ENCODE assay signal across 11 cellular contexts in the genomic region with DNA sequence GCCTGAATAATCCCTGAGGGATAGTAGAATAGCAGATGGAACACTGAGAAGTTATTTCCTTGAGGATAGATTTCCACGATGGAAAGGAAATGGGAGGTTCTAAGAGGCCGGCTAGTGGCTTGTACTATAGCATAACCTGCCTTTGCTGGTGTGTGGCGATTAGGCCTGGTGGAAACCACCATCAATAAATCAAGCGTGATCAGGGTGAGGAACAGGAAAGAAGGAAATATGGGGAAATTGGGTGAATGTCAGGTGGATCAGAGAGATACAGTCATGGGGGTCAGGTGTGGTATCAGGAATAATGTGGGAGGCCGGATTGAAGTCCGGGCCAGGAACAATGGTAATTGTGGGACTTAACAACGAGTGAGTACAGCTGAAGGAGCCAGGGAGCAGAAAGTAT. TPM values are rescaled to one million over a fixed set of nuclear protein-coding genes. Genes with fewer than 3 reads are reported as not detected.
"Had no signal": no experiment of that assay in that cellular context is flagged by ENCODE, and none has a peak within 500 bp of the region (broad histone marks: within the 10 kb centered on the region; RNA-seq: fewer than 3 reads in every experiment).

No MANE protein-coding gene starts in this region.

RNA-seq across cellular contexts. Expression of gene TREH, which starts 39.1 kb away (rescaled TPM):
- total RNA-seq: activated B cell treated with CpG ODN at 0.5 μM for 24 hours; activated CD4-positive, alpha-beta T cell treated with anti-CD3 and anti-CD28 coated beads, Interleukin-2, amount 10 ng/mL, durations not matched to agents 24 days and 14 days; activated CD8-positive, alpha-beta memory T cell treated with anti-CD3 and anti-CD28 coated beads, Interleukin-2, amount 10 ng/mL, durations not matched to agents 7 days and 5 days; activated T-helper 1 cell treated with anti-CD3 and anti-CD28 coated beads, Interleukin-12 subunit alpha, Interleukin-12 subunit beta, Interleukin-2, Interleukin-4 antibody, amounts not matched to agents 30 ng/mL and 10 ng/mL and 1 ng/mL, durations not matched to agents 14 hours and 24 hours and 36 hours; aorta; breast epithelium; cerebellum; Right ventricle myocardium superior; RPMI7951; SJCRH30 had no signal
- polyA plus RNA-seq: SK-N-SH had no signal
